ENCODE assay signal across 23 cellular contexts in the genomic region with DNA sequence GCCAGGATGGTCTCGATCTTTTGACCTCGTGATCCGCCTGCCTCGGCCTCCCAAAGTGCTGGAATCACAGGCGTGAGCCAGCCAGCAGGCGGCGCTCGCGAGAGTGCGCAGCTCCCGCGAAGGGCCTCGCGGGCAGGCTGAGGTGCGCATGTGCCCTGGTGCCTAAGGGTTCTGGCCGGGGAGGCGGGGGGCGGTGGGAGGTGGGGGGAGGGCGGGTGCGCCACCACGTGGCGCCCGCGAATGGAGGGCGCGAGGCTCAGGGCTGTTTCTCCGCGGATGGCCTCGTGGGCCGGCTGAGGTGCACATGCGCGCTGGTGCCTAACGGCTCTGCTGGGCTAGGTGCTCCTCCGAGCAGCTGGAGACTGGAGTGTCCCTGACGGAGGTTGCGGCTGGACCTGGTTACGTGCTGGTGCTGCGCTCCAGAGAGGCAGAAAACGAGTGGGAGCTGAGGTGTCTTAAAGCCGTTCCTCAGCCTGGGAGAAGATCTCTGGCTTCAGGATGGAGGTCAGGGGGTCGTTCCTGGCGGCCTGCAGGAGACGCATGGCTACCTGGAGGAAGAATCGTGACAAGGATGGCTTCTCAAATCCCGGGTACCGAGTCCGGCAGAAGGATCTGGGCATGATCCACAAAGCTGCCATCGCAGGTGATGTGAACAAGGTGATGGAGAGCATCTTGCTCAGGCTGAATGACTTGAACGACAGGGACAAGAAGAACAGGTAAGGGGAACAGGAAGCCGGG. TPM values are rescaled to one million over a fixed set of nuclear protein-coding genes. Genes with fewer than 3 reads are reported as not detected.
"Had no signal": no experiment of that assay in that cellular context is flagged by ENCODE, and none has a peak within 500 bp of the region (broad histone marks: within the 10 kb centered on the region; RNA-seq: fewer than 3 reads in every experiment).

A gene (plus strand): TSS at position 324 of the 738 bp plus-strand sequence. CDS start 175 bp downstream, at position 499.

- H3K9me3 ChIP-seq: heart left ventricle, left lung, mucosa of descending colon, neutrophil, transverse colon had no signal

- H3K4me3 ChIP-seq: heart left ventricle, left lung, mucosa of descending colon, skin epidermis, transverse colon had no signal

- H3K36me3 ChIP-seq: heart left ventricle, left lung, neutrophil, transverse colon had no signal

- H3K4me3 Mint-ChIP-seq: activated CD8-positive, alpha-beta T cell treated with anti-CD3 and anti-CD28 coated beads for 36 hours; naive thymus-derived CD4-positive, alpha-beta T cell had no signal

- DNase-seq: activated CD4-positive, alpha-beta T cell treated with anti-CD3 and anti-CD28 coated beads for 4 hours; activated CD8-positive, alpha-beta T cell treated with anti-CD3 and anti-CD28 coated beads for 36 hours; activated gamma-delta T cell; activated T-cell treated with anti-CD3 and anti-CD28 coated beads, Interleukin-2, amount 50 U/mL, for 48 hours; caudate nucleus; cortex of kidney; effector CD8-positive, alpha-beta T cell; islet precursor cell; mammary epithelial cell; naive thymus-derived CD4-positive, alpha-beta T cell; stimulated activated CD4-positive, alpha-beta T cell treated with anti-CD3 and anti-CD28 coated beads, Interleukin-4, amount 100 ng/mL, for 4 hours; stimulated activated CD8-positive, alpha-beta memory T cell treated with anti-CD3 and anti-CD28 coated beads, Interleukin-4, amount 100 ng/mL, for 48 hours; stimulated activated naive CD4-positive, alpha-beta T cell treated with Interleukin-2 at 50 U/mL for 16 hours; substantia nigra had no signal

- H3K27ac ChIP-seq: heart left ventricle, left lung, neutrophil, skin epidermis, transverse colon had no signal

- H3K27ac Mint-ChIP-seq: activated CD8-positive, alpha-beta T cell treated with anti-CD3 and anti-CD28 coated beads for 36 hours; activated naive CD4-positive, alpha-beta T cell treated with anti-CD3 and anti-CD28 coated beads, Interleukin-2, amount 50 U/mL, for 72 hours; naive thymus-derived CD4-positive, alpha-beta T cell had no signal

- H3K9me3 Mint-ChIP-seq: activated CD8-positive, alpha-beta T cell treated with anti-CD3 and anti-CD28 coated beads for 36 hours had no signal

- H3K27me3 ChIP-seq: left lung, transverse colon had no signal

- H3K4me1 ChIP-seq: heart left ventricle, left lung, transverse colon had no signal

- FAIRE-seq: frontal cortex had no signal

- H3K36me3 Mint-ChIP-seq: naive thymus-derived CD4-positive, alpha-beta T cell had no signal

RNA-seq across cellular contexts. Expression of the gene that starts here (rescaled TPM):
- total RNA-seq: activated CD8-positive, alpha-beta T cell treated with anti-CD3 and anti-CD28 coated beads for 36 hours; activated naive CD4-positive, alpha-beta T cell treated with anti-CD3 and anti-CD28 coated beads, Interleukin-2, amount 50 U/mL, for 72 hours; fibroblast of lung; frontal cortex; heart left ventricle; mammary epithelial cell; naive thymus-derived CD4-positive, alpha-beta T cell had no signal
- polyA plus RNA-seq: fibroblast of lung; heart left ventricle; mammary epithelial cell; naive thymus-derived CD4-positive, alpha-beta T cell had no signal
